Comparison of ENCODE assay signal across 25 cellular contexts in the genomic region with DNA sequence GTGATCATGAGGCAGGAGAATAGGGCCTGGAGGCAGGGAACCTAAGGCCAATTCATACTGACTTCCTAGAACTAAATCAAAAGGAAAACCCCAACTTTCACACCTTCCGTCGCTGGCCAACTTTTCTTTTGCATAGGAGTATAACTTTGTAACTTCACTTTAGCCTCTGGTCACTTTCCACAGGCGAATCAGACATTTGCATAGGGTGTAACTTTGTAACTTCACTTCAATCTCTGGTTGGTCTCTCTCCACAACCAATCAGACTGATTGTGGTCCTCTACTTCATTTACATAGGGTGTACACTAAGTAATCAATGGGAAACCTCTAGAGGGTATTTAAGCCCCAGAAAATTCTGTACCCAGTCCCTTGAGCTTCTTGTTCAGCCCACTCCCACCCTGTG. TPM values are rescaled to one million over a fixed set of nuclear protein-coding genes. Genes with fewer than 3 reads are reported as not detected.
A peak's percentile ranks its signal among the peaks of the same experiment; 100 is the strongest.
DNase-seq lines count a peak whose midpoint lies in the region; ATAC-seq, FAIRE-seq and TF ChIP-seq lines count a peak whose summit lies in the region.
"Had no signal": no experiment of that assay in that cellular context is flagged by ENCODE, and none has a peak within 500 bp of the region (broad histone marks: within the 10 kb centered on the region; RNA-seq: fewer than 3 reads in every experiment).

No MANE protein-coding gene starts in this region.

- H3K36me3 Mint-ChIP-seq in natural killer cell treated with Interleukin-12 subunit alpha and Interleukin-12 subunit beta and Interleukin-15 and Interleukin-18, amount 100 ng/mL, for 72 hours, result no peaks in the 10 kb centered on the region
- no peaks in the 10 kb centered on the region for H3K36me3 Mint-ChIP-seq in natural killer cell
- H3K36me3 Mint-ChIP-seq: CD14-positive monocyte; CD8-positive, alpha-beta memory T cell had no signal

- H3K9me3 ChIP-seq in GM12878 (replicated peaks; ENCODE audit: control insufficient read depth, insufficient read depth, low read length) (no peaks in the 10 kb centered on the region), spleen (no peaks in the 10 kb centered on the region)
- H3K9me3 ChIP-seq: A549; BE2C; BLaER1 treated with 17β-estradiol and CSF1 and Interleukin-3, amounts not matched to agents 10 nM and 100 nM; HAP-1 had no signal

- peak overlapping the region in 1 of 2 donors; percentile 38 for H3K27ac Mint-ChIP-seq in natural killer cell treated with Interleukin-12 subunit alpha and Interleukin-12 subunit beta and Interleukin-15 and Interleukin-18, amount 100 ng/mL, for 72 hours
- no peak overlapping the region for H3K27ac Mint-ChIP-seq in natural killer cell
- H3K27ac Mint-ChIP-seq: CD14-positive monocyte; CD4-positive, alpha-beta T cell; HFFc6 had no signal

- H3K4me1 ChIP-seq in GM12878 (ENCODE audit: control insufficient read depth, insufficient read depth, low read length), result no peaks in the 10 kb centered on the region
- no peaks in the 10 kb centered on the region for H3K4me1 ChIP-seq in spleen
- H3K4me1 ChIP-seq: A549, BE2C, HAP-1 had no signal

- no peak overlapping the region for H3K9ac ChIP-seq in GM12878 (ENCODE audit: control insufficient read depth, insufficient read depth, low read length)
- H3K9ac ChIP-seq: BLaER1 treated with 17β-estradiol and CSF1 and Interleukin-3, amounts not matched to agents 10 nM and 100 nM had no signal

- POLR2A ChIA-PET in GM12878 (lab: Charles Lee), result no interaction called here

- TF ChIP-seq POLR2A in GM12878 (IDR thresholded peaks at IDR 0.05; ENCODE audit: low read depth, low read length) (no peak), spleen (IDR thresholded peaks at IDR 0.05) (no peak)

- no peak overlapping the region for H3K27ac ChIP-seq in GM12878 (ENCODE audit: control insufficient read depth, insufficient read depth)
- no peak overlapping the region for H3K27ac ChIP-seq in spleen
- H3K27ac ChIP-seq: A549; BLaER1 treated with 17β-estradiol and CSF1 and Interleukin-3, amounts not matched to agents 10 nM and 100 nM had no signal

- no peak overlapping the region for H2AFZ ChIP-seq in GM12878 (ENCODE audit: control insufficient read depth, low read depth, low read length)

- DNase-seq in natural killer cell treated with Interleukin-12 subunit alpha and Interleukin-12 subunit beta and Interleukin-15 and Interleukin-18, amount 100 ng/mL, for 72 hours (ENCODE audit: low spot score), result no peak
- DNase-seq in natural killer cell, result no peak
- DNase-seq in GM12878 (ENCODE audit: low read depth, low spot score), result no peak
- DNase-seq in spleen, result peak; percentile 1
- DNase-seq in medulla oblongata (ENCODE audit: extremely low spot score), result no peak
- DNase-seq: 8988T; ACHN; AML-193; BE2C; CD8-positive, alpha-beta memory T cell; DMS 273 treated with DMSO at 0.1 percent for 48 hours; DMS79; EL; GDM1; HFFc6 had no signal

- peak overlapping the region; percentile 16 for H3K4me3 Mint-ChIP-seq in natural killer cell treated with Interleukin-12 subunit alpha and Interleukin-12 subunit beta and Interleukin-15 and Interleukin-18, amount 100 ng/mL, for 72 hours
- H3K4me3 Mint-ChIP-seq in natural killer cell, result no peak overlapping the region
- H3K4me3 Mint-ChIP-seq: CD14-positive monocyte; CD4-positive, alpha-beta T cell; CD8-positive, alpha-beta memory T cell; HFFc6 had no signal

- intact Hi-C loops in natural killer cell (cut with micrococcal nuclease) (no loop called here), GM12878 (cut with micrococcal nuclease; ENCODE audit: unreplicated experiment) (no loop called here), spleen (cut with DNase I; ENCODE audit: low total_unique reads) (no loop called here)

- peaks cover 0 to 3% of the 10 kb centered on the region in 2 donors for H3K27me3 Mint-ChIP-seq in natural killer cell treated with Interleukin-12 subunit alpha and Interleukin-12 subunit beta and Interleukin-15 and Interleukin-18, amount 100 ng/mL, for 72 hours
- peaks cover 0 to 7% of the 10 kb centered on the region in 2 donors for H3K27me3 Mint-ChIP-seq in natural killer cell (ENCODE audit: low read depth in 2 of 2)

- RAD21 ChIA-PET in GM12878 (lab: Charles Lee; ENCODE audit: unreplicated experiment), result no interaction called here

- H3K4me3 ChIP-seq in GM12878, result no peak overlapping the region
- H3K4me3 ChIP-seq in spleen, result no peak overlapping the region
- H3K4me3 ChIP-seq: A549; BLaER1 treated with 17β-estradiol and CSF1 and Interleukin-3, amounts not matched to agents 10 nM and 100 nM; HAP-1 had no signal

- peak; percentile 65 to 87 for ATAC-seq in natural killer cell treated with Interleukin-12 subunit alpha and Interleukin-12 subunit beta and Interleukin-15 and Interleukin-18, amount 100 ng/mL, for 72 hours
- ATAC-seq in natural killer cell, result no peak
- peak; percentile 34 for ATAC-seq in GM12878
- ATAC-seq in HG02973 (IDR thresholded peaks at IDR 0.05; ENCODE audit: unreplicated experiment), result no peak
- ATAC-seq: A549 had no signal

- SMC1A ChIA-PET in GM12878 (lab: Charles Lee; ENCODE audit: uncharacterized antibody, unreplicated experiment), result interaction anchor here (1.5 kb wide), 1 partner anchor 12 kb away, joined by 3 read pairs; no protein-coding TSS in a partner anchor

- 4% methylated on average over 3 of the region's 3 CpGs for WGBS in GM12878 (ENCODE audit: insufficient coverage, insufficient replicate concordance, low lambda C conversion rate, missing lambda C conversion rate)
- 72 to 88% (median 77%) methylated on average over 3 of the region's 3 CpGs for WGBS in spleen, 5 donors

- TF ChIP-seq CTCF in natural killer cell (IDR thresholded peaks at IDR 0.05), result no peak
- no peak for TF ChIP-seq CTCF in GM12878 (IDR thresholded peaks at IDR 0.05 in 2 of 3, conservative IDR thresholded peaks at IDR 0.05 in 1 of 3; ENCODE audit: control insufficient read depth in 2 of 3, extremely low read depth in 1 of 3, insufficient read depth in 1 of 3, low read depth in 3 of 3, low read length in 3 of 3)
- no peak for TF ChIP-seq CTCF in spleen (IDR thresholded peaks at IDR 0.05 in 8 of 11, conservative IDR thresholded peaks at IDR 0.05 in 3 of 11)

- in situ Hi-C loops in GM12878 (cut with MboI), result loop anchor here (25.0 kb wide), 1 partner anchor 628 kb away; no protein-coding TSS in a partner anchor

- H3K4me2 ChIP-seq in GM12878 (ENCODE audit: control insufficient read depth, insufficient read depth), result no peak overlapping the region
- H3K4me2 ChIP-seq: A549; BLaER1 treated with 17β-estradiol and CSF1 and Interleukin-3, amounts not matched to agents 10 nM and 100 nM had no signal

- no TSS peak for BruUV-seq in GM12878 (replicated peaks; lab: Mats Ljungman, UMichigan)

- CTCF ChIA-PET in GM12878 (lab: Yijun Ruan, JAX), result interaction anchor here (1.0 kb wide), 1 partner anchor 115 kb away, joined by 3 read pairs; no protein-coding TSS in a partner anchor

- H3K79me2 ChIP-seq in GM12878 (ENCODE audit: control insufficient read depth, insufficient read depth, low read length), result no peaks in the 10 kb centered on the region

- no peaks in the 10 kb centered on the region for H4K20me1 ChIP-seq in GM12878 (ENCODE audit: control insufficient read depth, insufficient read depth)
- H4K20me1 ChIP-seq: BLaER1 treated with 17β-estradiol and CSF1 and Interleukin-3, amounts not matched to agents 10 nM and 100 nM had no signal

- H3K27me3 ChIP-seq in GM12878 (replicated peaks in 1 of 2; ENCODE audit: control insufficient read depth in 2 of 2, insufficient read depth in 2 of 2, low read length in 1 of 2), result no peaks in the 10 kb centered on the region; a peak in 2 of 4 replicates
- H3K27me3 ChIP-seq in spleen (replicated peaks in 1 of 7), result peaks cover 0 to 4% (median 0%) of the 10 kb centered on the region in 7 donors
- H3K27me3 ChIP-seq: BE2C; BLaER1 treated with 17β-estradiol and CSF1 and Interleukin-3, amounts not matched to agents 10 nM and 100 nM had no signal

- FAIRE-seq in GM12878 (lab: Jason Lieb, UNC), result no peak
- FAIRE-seq: A549, D721Med, GM12891, GM18507 had no signal

- no peaks in the 10 kb centered on the region for H3K9me3 Mint-ChIP-seq in natural killer cell treated with Interleukin-12 subunit alpha and Interleukin-12 subunit beta and Interleukin-15 and Interleukin-18, amount 100 ng/mL, for 72 hours
- H3K9me3 Mint-ChIP-seq in natural killer cell, result no peaks in the 10 kb centered on the region
- H3K9me3 Mint-ChIP-seq: CD4-positive, alpha-beta T cell; CD8-positive, alpha-beta memory T cell; HFFc6 had no signal

- no peaks in the 10 kb centered on the region for H3K36me3 ChIP-seq in GM12878 (ENCODE audit: control insufficient read depth in 2 of 2, insufficient read depth in 2 of 2, low read length in 1 of 2)
- no peaks in the 10 kb centered on the region for H3K36me3 ChIP-seq in spleen
- H3K36me3 ChIP-seq: BE2C; BLaER1 treated with 17β-estradiol and CSF1 and Interleukin-3, amounts not matched to agents 10 nM and 100 nM; HAP-1 had no signal

- no peak for TF ChIP-seq RAD21 in GM12878 (IDR thresholded peaks at IDR 0.05; ENCODE audit: insufficient read depth, low read depth, low read length)

- no peak for TF ChIP-seq EP300 in GM12878 (IDR thresholded peaks at IDR 0.05; ENCODE audit: borderline replicate concordance in 1 of 2, control insufficient read depth in 1 of 2, low read depth in 2 of 2, low read length in 2 of 2)

- H3K4me1 Mint-ChIP-seq in natural killer cell treated with Interleukin-12 subunit alpha and Interleukin-12 subunit beta and Interleukin-15 and Interleukin-18, amount 100 ng/mL, for 72 hours (ENCODE audit: low read depth in 2 of 2), result peaks cover 17 to 23% of the 10 kb centered on the region in 2 donors
- peaks cover 8 to 14% of the 10 kb centered on the region in 2 donors for H3K4me1 Mint-ChIP-seq in natural killer cell

RNA-seq across cellular contexts. Expression of gene TMPRSS4, which starts 11.5 kb away (rescaled TPM):
- under 1 TPM in 1 of 2 donors, not detected in 1; 0.19 TPM for total RNA-seq in natural killer cell treated with Interleukin-12 subunit alpha and Interleukin-12 subunit beta and Interleukin-15 and Interleukin-18, amount 100 ng/mL, for 72 hours
- total RNA-seq in natural killer cell (not detected), GM12878 (2014; rRNA removed) (0.05 TPM in 1 of 2 replicates, not detected in the other), GM12878 (2014; rRNA removed; fragmentation: Illumina TruSeq; extraction: Trizol) (not detected in 2 replicates), GM12878 (2021) (0.26 TPM in 1 of 2 replicates, not detected in the other), spleen (1 to 10 TPM in 3 of 7 donors, under 1 TPM in 1, not detected in 3; 0.85 to 1.4 (median 1.2) TPM)
- total RNA-seq in GM12878 (2013; cell fraction: nucleolus; rRNA removed), result 0.10 TPM in 1 of 2 replicates, not detected in the other
- polyA plus RNA-seq in GM12878 (2011; ENCODE audit: low read depth), result not detected
- polyA plus RNA-seq in GM12878 (2011; rRNA removed) (0.01 and 0.14 TPM in 2 replicates), GM12878 (2014; fragmentation: Illumina TruSeq; extraction: Trizol) (not detected in 2 replicates), GM12878 (2014; fragmentation: Nextera tagmentation; extraction: Ambion mirVana) (not detected), GM12878 (2014; rRNA removed) (not detected in 2 replicates), GM12878 (2016; fragmentation: Nextera tagmentation; extraction: Ambion mirVana) (not detected), spleen (under 1 TPM; 0.09 to 0.26 (median 0.21) TPM)
- polyA plus RNA-seq in GM12878 (2011; cell fraction: cytosol; rRNA removed), result 0.10 and 0.15 TPM in 2 replicates
- 0.19 TPM in 1 of 2 replicates, not detected in the other for polyA plus RNA-seq in GM12878 (2011; cell fraction: nucleus; rRNA removed)
- not detected in 2 replicates for polyA plus RNA-seq in GM12878 (2012)
- 0.15 and 2.2 TPM in 2 replicates for polyA minus RNA-seq in GM12878 (2011; rRNA and poly(A)+ RNA removed)
- not detected in 2 replicates for polyA minus RNA-seq in GM12878 (2011; cell fraction: cytosol; rRNA and poly(A)+ RNA removed)
- polyA minus RNA-seq in GM12878 (2011; cell fraction: nucleus; rRNA and poly(A)+ RNA removed), result not detected in 2 replicates
- total RNA-seq: CD4-positive, alpha-beta T cell; CD8-positive, alpha-beta memory T cell; H4; HFFc6 had no signal
- polyA plus RNA-seq: A549; CD14-positive monocyte; CD8-positive, alpha-beta memory T cell had no signal

RNA-seq across cellular contexts. Expression of gene SMIM35, which starts 21.4 kb away (rescaled TPM):
- not detected for total RNA-seq in natural killer cell treated with Interleukin-12 subunit alpha and Interleukin-12 subunit beta and Interleukin-15 and Interleukin-18, amount 100 ng/mL, for 72 hours
- total RNA-seq in natural killer cell (under 1 TPM; 0.30 to 0.68 (median 0.33) TPM), GM12878 (2014; rRNA removed) (not detected in 2 replicates), GM12878 (2014; rRNA removed; fragmentation: Illumina TruSeq; extraction: Trizol) (not detected in 2 replicates), GM12878 (2021) (not detected in 2 replicates), spleen (1 to 10 TPM in 1 of 7 donors, under 1 TPM in 6; 0.20 to 1.3 (median 0.46) TPM)
- 0.27 and 0.65 TPM in 2 replicates for total RNA-seq in GM12878 (2013; cell fraction: nucleolus; rRNA removed)
- not detected for polyA plus RNA-seq in GM12878 (2011; ENCODE audit: low read depth)
- polyA plus RNA-seq in GM12878 (2011; rRNA removed) (0.82 and 1.1 TPM in 2 replicates), GM12878 (2014; fragmentation: Illumina TruSeq; extraction: Trizol) (0.12 TPM in 1 of 2 replicates, not detected in the other), GM12878 (2014; fragmentation: Nextera tagmentation; extraction: Ambion mirVana) (under 1 TPM; 0.02 to 0.03 TPM), GM12878 (2014; rRNA removed) (0.05 TPM in 1 of 2 replicates, not detected in the other), GM12878 (2016; fragmentation: Nextera tagmentation; extraction: Ambion mirVana) (not detected), spleen (under 1 TPM; 0.16 to 0.59 (median 0.33) TPM)
- polyA plus RNA-seq in GM12878 (2011; cell fraction: cytosol; rRNA removed), result 0.42 and 0.52 TPM in 2 replicates
- 1.3 TPM in 2 replicates for polyA plus RNA-seq in GM12878 (2011; cell fraction: nucleus; rRNA removed)
- polyA plus RNA-seq in GM12878 (2012), result 0.07 and 0.12 TPM in 2 replicates
- 0.36 and 0.59 TPM in 2 replicates for polyA minus RNA-seq in GM12878 (2011; rRNA and poly(A)+ RNA removed)
- 0.21 TPM in 1 of 2 replicates, not detected in the other for polyA minus RNA-seq in GM12878 (2011; cell fraction: cytosol; rRNA and poly(A)+ RNA removed)
- 0.12 and 0.48 TPM in 2 replicates for polyA minus RNA-seq in GM12878 (2011; cell fraction: nucleus; rRNA and poly(A)+ RNA removed)
- total RNA-seq: H4, HFFc6 had no signal
- polyA plus RNA-seq: A549 had no signal

Comparison
In these comparisons a context has a peak if more than half of its experiments do, and no peak if none do; other contexts are left out.
1. ATAC-seq: peak in natural killer cell treated with Interleukin-12 subunit alpha and Interleukin-12 subunit beta and Interleukin-15 and Interleukin-18, amount 100 ng/mL, for 72 hours (2 of 2) and GM12878 (single experiment); none in natural killer cell (0 of 3) and HG02973 (single experiment).